In genomic region chr1:203273869-203274602, GRCh38 we compare ENCODE assay signal across 1 cellular context.
TF ChIP-seq lines count a peak whose summit lies in the region.

No MANE protein-coding gene starts in this region.

TF ChIP-seq in WTC11, 78 proteins besides CTCF, POLR2A, EP300 and RAD21 (continued from another document):
- TF ChIP-seq ATF3 (CRISPR knock-in tag; conservative IDR thresholded peaks at IDR 0.05) (no peak), NR3C1 (CRISPR knock-in tag; conservative IDR thresholded peaks at IDR 0.05; ENCODE audit: low read depth) (no peak)
